Comparison of ENCODE assay signal across 24 cellular contexts in the genomic region with DNA sequence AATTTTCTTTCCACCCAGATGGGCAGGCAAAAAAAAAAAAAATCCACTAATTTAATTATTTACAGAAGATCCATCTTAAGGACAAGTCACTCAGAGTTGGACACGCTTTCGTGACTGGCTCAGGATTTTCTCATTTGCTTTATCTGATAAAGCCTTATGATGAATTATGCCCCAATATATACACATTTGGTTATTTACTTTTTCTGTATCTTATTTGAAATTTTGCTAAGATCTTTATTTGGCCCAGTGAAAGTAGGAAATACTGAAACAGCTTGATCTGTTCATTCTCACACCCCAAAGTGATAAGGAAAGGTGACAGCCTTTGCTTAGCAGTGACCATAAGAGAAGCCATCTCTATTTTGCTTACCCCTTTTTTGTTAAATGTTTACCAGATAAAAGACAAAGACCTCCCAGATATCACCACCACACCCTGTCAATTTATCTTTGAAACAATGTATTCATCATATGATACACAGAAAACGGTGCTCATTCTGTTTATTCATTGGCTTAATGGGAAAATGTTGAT.
DNase-seq lines count a peak whose midpoint lies in the region; ATAC-seq and TF ChIP-seq lines count a peak whose summit lies in the region.
"Had no signal": no experiment of that assay in that cellular context is flagged by ENCODE, and none has a peak within 500 bp of the region (broad histone marks: within the 10 kb centered on the region; RNA-seq: fewer than 3 reads in every experiment).

No MANE protein-coding gene starts in this region.

- no peak for TF ChIP-seq CTCF in progenitor cell of endocrine pancreas (IDR thresholded peaks at IDR 0.05; ENCODE audit: unreplicated experiment)
- TF ChIP-seq CTCF in brain microvascular endothelial cell (IDR thresholded peaks at IDR 0.05; ENCODE audit: low read depth, low read length, missing control alignments) = no peak

- H3K4me3 Mint-ChIP-seq in activated T-helper 17 cell treated with anti-CD3 and anti-CD28 coated beads, Interleukin-2, amount 50 U/mL, for 72 hours = peak overlapping the region; percentile 39
- H3K4me3 Mint-ChIP-seq in progenitor cell of endocrine pancreas (ENCODE audit: low read depth) = no peak overlapping the region
- H3K4me3 Mint-ChIP-seq: IgD-negative memory B cell had no signal

- no peaks in the 10 kb centered on the region for H3K27me3 ChIP-seq in brain microvascular endothelial cell (replicated peaks)
- H3K27me3 ChIP-seq: BLaER1 had no signal

- H3K9me3 Mint-ChIP-seq in activated T-helper 17 cell treated with anti-CD3 and anti-CD28 coated beads, Interleukin-2, amount 50 U/mL, for 72 hours = no peaks in the 10 kb centered on the region
- no peaks in the 10 kb centered on the region for H3K9me3 Mint-ChIP-seq in progenitor cell of endocrine pancreas (ENCODE audit: low read depth)

- no peaks in the 10 kb centered on the region for H3K27me3 Mint-ChIP-seq in activated T-helper 17 cell treated with anti-CD3 and anti-CD28 coated beads, Interleukin-2, amount 50 U/mL, for 72 hours
- no peaks in the 10 kb centered on the region for H3K27me3 Mint-ChIP-seq in progenitor cell of endocrine pancreas

- peaks cover 20% of the 10 kb centered on the region for H3K4me1 Mint-ChIP-seq in activated T-helper 17 cell treated with anti-CD3 and anti-CD28 coated beads, Interleukin-2, amount 50 U/mL, for 72 hours
- peaks cover 28% of the 10 kb centered on the region for H3K4me1 Mint-ChIP-seq in progenitor cell of endocrine pancreas (ENCODE audit: low read depth)

- DNase-seq in NCI-H82 (lab: John Stamatoyannopoulos, UW) (peak; percentile 39), NCI-H82 treated with DMSO at 0.1 percent for 48 hours (lab: John Stamatoyannopoulos, UW; ENCODE audit: unreplicated experiment) (no peak), left kidney (ENCODE audit: low read depth, low spot score) (peak; percentile 6), progenitor cell of endocrine pancreas (ENCODE audit: low spot score, unreplicated experiment) (no peak), brain microvascular endothelial cell (no peak), midbrain (lab: John Stamatoyannopoulos, UW) (no peak), globus pallidus (ENCODE audit: low spot score) (no peak)
- DNase-seq: DND-41; H7; Kasumi-1; MM.1S; NCI-H1092 treated with DMSO at 0.1 percent for 48 hours; NCI-H1694 treated with DMSO at 0.1 percent for 48 hours; NCI-H2107; NCI-H226; NCI-H526 treated with DMSO at 0.1 percent for 48 hours; NK-92 treated with Interleukin-12 subunit alpha and Interleukin-12 subunit beta, amount 100 ng/mL, for 24 hours; OCI-M1; RPMI8226 had no signal

- ATAC-seq in activated T-helper 17 cell treated with anti-CD3 and anti-CD28 coated beads, Interleukin-2, amount 50 U/mL, for 72 hours (replicated peaks) = no peak

- H3K36me3 ChIP-seq in brain microvascular endothelial cell (replicated peaks) = no peaks in the 10 kb centered on the region
- H3K36me3 ChIP-seq: BLaER1 had no signal

- in situ Hi-C loops in brain microvascular endothelial cell (cut with HindIII; ENCODE audit: low pct_ligation_motif_present, low sequenced_read_pairs) = no loop called here

- H3K27ac Mint-ChIP-seq in activated T-helper 17 cell treated with anti-CD3 and anti-CD28 coated beads, Interleukin-2, amount 50 U/mL, for 72 hours = peak overlapping the region; percentile 60
- H3K27ac Mint-ChIP-seq in progenitor cell of endocrine pancreas = peak overlapping the region; percentile 13
- H3K27ac Mint-ChIP-seq: IgD-negative memory B cell had no signal

- H3K4me3 ChIP-seq in brain microvascular endothelial cell (ENCODE audit: low read depth, low read length) = no peak overlapping the region
- H3K4me3 ChIP-seq: BLaER1 had no signal

- no peak overlapping the region for H3K27ac ChIP-seq in brain microvascular endothelial cell
- H3K27ac ChIP-seq: 22Rv1, BLaER1, HL-60 had no signal

- no peaks in the 10 kb centered on the region for H3K36me3 Mint-ChIP-seq in activated T-helper 17 cell treated with anti-CD3 and anti-CD28 coated beads, Interleukin-2, amount 50 U/mL, for 72 hours (ENCODE audit: low read depth)
- peaks cover 4% of the 10 kb centered on the region for H3K36me3 Mint-ChIP-seq in progenitor cell of endocrine pancreas (ENCODE audit: insufficient read depth)
- H3K36me3 Mint-ChIP-seq: IgD-negative memory B cell had no signal

Comparison
In these comparisons a context has a peak if more than half of its experiments do, and no peak if none do; other contexts are left out.
1. DNase-seq: peak in NCI-H82 (single experiment) and left kidney (single experiment); none in NCI-H82 treated with DMSO at 0.1 percent for 48 hours (single experiment), progenitor cell of endocrine pancreas (single experiment), brain microvascular endothelial cell (single experiment), midbrain (single experiment) and globus pallidus (single experiment).